In the genomic region with DNA sequence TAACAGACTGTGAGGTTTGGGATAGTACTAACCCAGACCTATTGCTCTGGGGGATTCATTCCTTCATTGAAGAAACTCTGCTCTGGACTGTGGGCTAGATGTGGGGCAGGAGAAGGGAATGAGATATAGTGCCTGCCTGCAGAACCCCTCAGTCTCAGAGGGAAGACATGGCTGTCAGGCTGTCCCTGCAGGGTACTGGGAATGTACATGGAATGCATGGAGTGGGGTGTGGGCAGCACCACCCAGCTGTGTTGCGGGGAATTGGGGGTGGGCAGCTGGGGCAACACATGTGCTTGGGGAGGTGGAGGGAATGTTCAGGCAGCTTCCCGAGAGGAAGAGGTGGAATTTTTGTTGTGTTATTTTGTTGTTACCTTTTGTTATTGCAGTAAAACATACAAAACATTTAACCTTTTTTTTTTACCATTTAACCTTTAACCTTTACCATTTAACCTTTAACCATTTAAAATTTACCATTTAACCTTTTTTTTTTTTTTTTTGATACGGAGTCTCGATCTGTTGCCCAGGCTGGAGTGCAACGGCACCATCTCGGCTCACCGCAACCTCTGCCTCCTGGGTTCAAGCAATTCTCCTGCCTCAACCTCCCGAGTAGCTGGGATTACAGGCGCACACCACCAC, we compare ENCODE assay signal across 16 cellular contexts. TPM values are rescaled to one million over a fixed set of nuclear protein-coding genes. Genes with fewer than 3 reads are reported as not detected.
DNase-seq lines count a peak whose midpoint lies in the region; ATAC-seq and TF ChIP-seq lines count a peak whose summit lies in the region.
"Had no signal": no experiment of that assay in that cellular context is flagged by ENCODE, and none has a peak within 500 bp of the region (broad histone marks: within the 10 kb centered on the region; RNA-seq: fewer than 3 reads in every experiment).

No MANE protein-coding gene starts in this region.

- H3K4me1 ChIP-seq in RWPE2 (ENCODE audit: insufficient read depth, poor library complexity, severe bottlenecking), result peaks cover 15% of the 10 kb centered on the region
- H3K4me1 ChIP-seq in osteoblast (ENCODE audit: insufficient read depth, low read length), result peaks cover 28% of the 10 kb centered on the region
- H3K4me1 ChIP-seq: foreskin keratinocyte had no signal

- peak; percentile 39 for DNase-seq in GM03348 (ENCODE audit: low spot score)
- peak; percentile 29 for DNase-seq in RWPE2 (ENCODE audit: low spot score)
- no peak for DNase-seq in epithelial cell of prostate (ENCODE audit: low read depth, low spot score)
- DNase-seq in osteoblast (ENCODE audit: insufficient read length, low spot score, missing footprints), result peak; percentile 76
- no peak for DNase-seq in GDM1 (lab: John Stamatoyannopoulos, UW)
- DNase-seq: activated naive CD8-positive, alpha-beta T cell treated with anti-CD3 and anti-CD28 coated beads, Interleukin-2, amount 10 ng/mL, durations not matched to agents 7 days and 5 days; effector memory CD8-positive, alpha-beta T cell; foreskin keratinocyte; left ventricle myocardium superior; naive thymus-derived CD8-positive, alpha-beta T cell; NCI-H2081; NCI-H526 treated with DMSO at 0.1 percent for 48 hours; OCI-M1 had no signal

- H3K4me2 ChIP-seq in osteoblast (ENCODE audit: insufficient read depth, low read length), result peak overlapping the region; percentile 37

- H3K36me3 ChIP-seq in RWPE2 (ENCODE audit: low read depth) (no peaks in the 10 kb centered on the region), osteoblast (ENCODE audit: insufficient read depth, low read length) (no peaks in the 10 kb centered on the region)

- TF ChIP-seq CTCF in RWPE2 (IDR thresholded peaks at IDR 0.05; ENCODE audit: poor library complexity, severe bottlenecking) (no peak), osteoblast (IDR thresholded peaks at IDR 0.05; ENCODE audit: extremely low read depth, low read depth, low read length) (no peak)

- no peak for ATAC-seq in RWPE2 (ENCODE audit: low read depth)
- no peak for ATAC-seq in GM21529 (IDR thresholded peaks at IDR 0.05; ENCODE audit: unreplicated experiment)
- ATAC-seq in HG03196 (IDR thresholded peaks at IDR 0.05; ENCODE audit: unreplicated experiment), result no peak
- no peak for ATAC-seq in HG02763 (IDR thresholded peaks at IDR 0.05; ENCODE audit: unreplicated experiment)
- ATAC-seq: effector memory CD8-positive, alpha-beta T cell; foreskin keratinocyte; naive thymus-derived CD8-positive, alpha-beta T cell had no signal

- H3K9me3 ChIP-seq in RWPE2 (ENCODE audit: severe bottlenecking), result no peaks in the 10 kb centered on the region
- H3K9me3 ChIP-seq in osteoblast (ENCODE audit: low read depth, low read length), result no peaks in the 10 kb centered on the region

- no peaks in the 10 kb centered on the region for H3K79me2 ChIP-seq in osteoblast (ENCODE audit: insufficient read depth, low read length)

- peak overlapping the region; percentile 40 for H3K27ac ChIP-seq in RWPE2 (ENCODE audit: poor library complexity, severe bottlenecking)
- H3K27ac ChIP-seq in epithelial cell of prostate, result peak overlapping the region; percentile 57
- H3K27ac ChIP-seq in osteoblast (ENCODE audit: low read depth, low read length), result peak overlapping the region; percentile 80
- H3K27ac ChIP-seq: foreskin keratinocyte had no signal

- H3K4me3 ChIP-seq in RWPE2 (ENCODE audit: severe bottlenecking) (no peak overlapping the region), osteoblast (ENCODE audit: insufficient read depth, low read length) (peak overlapping the region; percentile 3)

- peak overlapping the region; percentile 69 for H2AFZ ChIP-seq in osteoblast (ENCODE audit: low read length)

- H3K27me3 ChIP-seq in RWPE2 (ENCODE audit: insufficient read depth, poor library complexity, severe bottlenecking) (no peaks in the 10 kb centered on the region), osteoblast (ENCODE audit: insufficient read depth, low read length) (no peaks in the 10 kb centered on the region)

- H4K20me1 ChIP-seq in osteoblast (ENCODE audit: insufficient read depth, low read length), result no peaks in the 10 kb centered on the region

RNA-seq across cellular contexts. Expression of a gene that starts 7.3 kb away (rescaled TPM):
- 1.1 and 1.5 TPM in 2 replicates for total RNA-seq in osteoblast
- total RNA-seq: activated naive CD8-positive, alpha-beta T cell treated with anti-CD3 and anti-CD28 coated beads, Interleukin-2, amount 10 ng/mL, durations not matched to agents 7 days and 5 days; naive thymus-derived CD8-positive, alpha-beta T cell had no signal

Comparison
In these comparisons a context has a peak if more than half of its experiments do, and no peak if none do; other contexts are left out.
1. DNase-seq: peak in GM03348 (single experiment), RWPE2 (single experiment) and osteoblast (single experiment); none in epithelial cell of prostate (single experiment) and GDM1 (single experiment).
2. Peak in every context shown above with its lines, with median percentiles within 50 percentile points of each other: H3K27ac ChIP-seq.